Comparison of ENCODE assay signal across 9 cellular contexts in genomic region chr10:103910442-103911000, GRCh38. TPM values are rescaled to one million over a fixed set of nuclear protein-coding genes. Genes with fewer than 3 reads are reported as not detected.
DNase-seq lines count a peak whose midpoint lies in the region; ATAC-seq and TF ChIP-seq lines count a peak whose summit lies in the region.
"Had no signal": no experiment of that assay in that cellular context is flagged by ENCODE, and none has a peak within 500 bp of the region (broad histone marks: within the 10 kb centered on the region; RNA-seq: fewer than 3 reads in every experiment).

No MANE protein-coding gene starts in this region.

- H3K14ac ChIP-seq in trophoblast cell (ENCODE audit: low read length) = no peak overlapping the region

- H3K36me3 ChIP-seq in muscle layer of duodenum (ENCODE audit: control insufficient read depth in 1 of 2, insufficient read depth in 2 of 2, low read length in 2 of 2) (peaks cover 0 to 1% of the 10 kb centered on the region in 2 donors), upper lobe of left lung (peaks cover 0 to 2% (median 0%) of the 10 kb centered on the region in 4 donors), trophoblast cell (ENCODE audit: control insufficient read depth in 1 of 2, insufficient read depth in 2 of 2, low read length in 2 of 2) (peaks cover 0 to 2% of the 10 kb centered on the region in 2 experiments)

- H2AK5ac ChIP-seq in trophoblast cell (ENCODE audit: low read length) = no peak overlapping the region

- no peaks in the 10 kb centered on the region for H3K79me1 ChIP-seq in trophoblast cell (ENCODE audit: low read length)

- H2AFZ ChIP-seq in trophoblast cell (ENCODE audit: insufficient read depth, low read length, poor library complexity) = no peak overlapping the region

- peak overlapping the region; percentile 100 for H3K27ac Mint-ChIP-seq in activated naive CD4-positive, alpha-beta T cell treated with anti-CD3 and anti-CD28 coated beads, Interleukin-2, amount 10 ng/mL, durations not matched to agents 7 days and 5 days
- peak overlapping the region; percentile 95 for H3K27ac Mint-ChIP-seq in activated naive CD8-positive, alpha-beta T cell treated with anti-CD3 and anti-CD28 coated beads, Interleukin-2, amount 50 U/mL, for 24 hours

- no peak overlapping the region for H2BK12ac ChIP-seq in trophoblast cell (ENCODE audit: low read length)

- TF ChIP-seq EP300 in upper lobe of left lung (IDR thresholded peaks at IDR 0.05) = no peak

- no peak overlapping the region for H4K8ac ChIP-seq in trophoblast cell (ENCODE audit: low read depth, low read length)

- CTCF ChIA-PET in activated naive CD4-positive, alpha-beta T cell treated with anti-CD3 and anti-CD28 coated beads, Interleukin-2, amount 10 ng/mL, durations not matched to agents 7 days and 5 days (lab: Charles Lee) = interaction anchor here (0.9 to 3.2 kb wide), 7 partner anchors 9 to 22 kb away, joined by 3 to 13 read pairs (median 4); no protein-coding TSS in a partner anchor

- H3K4me1 Mint-ChIP-seq in activated naive CD4-positive, alpha-beta T cell treated with anti-CD3 and anti-CD28 coated beads, Interleukin-2, amount 10 ng/mL, durations not matched to agents 7 days and 5 days = peaks cover 79% of the 10 kb centered on the region
- peaks cover 83% of the 10 kb centered on the region for H3K4me1 Mint-ChIP-seq in activated naive CD8-positive, alpha-beta T cell treated with anti-CD3 and anti-CD28 coated beads, Interleukin-2, amount 50 U/mL, for 24 hours

- H3K4me1 ChIP-seq in muscle layer of duodenum (ENCODE audit: control insufficient read depth in 1 of 2, insufficient read depth in 2 of 2, low read length in 2 of 2) (peaks cover 6 to 13% of the 10 kb centered on the region in 2 donors), upper lobe of left lung (peaks cover 47 to 70% (median 62%) of the 10 kb centered on the region in 4 donors), trophoblast cell (ENCODE audit: control insufficient read depth in 1 of 2, insufficient read depth in 2 of 2, low read length in 2 of 2) (peaks cover 3 to 8% of the 10 kb centered on the region in 2 experiments)

- H3K4me2 ChIP-seq in trophoblast cell (ENCODE audit: low read length) = no peak overlapping the region
- H3K4me2 ChIP-seq: KMS-11 had no signal

- H3K4me3 ChIP-seq in muscle layer of duodenum (ENCODE audit: low read depth in 1 of 2, low read length in 2 of 2) (no peak overlapping the region), upper lobe of left lung (no peak overlapping the region), trophoblast cell (ENCODE audit: low read depth, low read length) (no peak overlapping the region)

- H3K9me3 ChIP-seq in muscle layer of duodenum (ENCODE audit: control insufficient read depth in 1 of 2, low read length in 2 of 2) (no peaks in the 10 kb centered on the region), upper lobe of left lung (no peaks in the 10 kb centered on the region), trophoblast cell (ENCODE audit: insufficient read depth, low read depth, low read length) (no peaks in the 10 kb centered on the region)

- H3K4ac ChIP-seq in trophoblast cell (ENCODE audit: low read depth, low read length) = no peak overlapping the region

- H3K27me3 ChIP-seq in muscle layer of duodenum (ENCODE audit: low read depth, low read length) (no peaks in the 10 kb centered on the region), upper lobe of left lung (no peaks in the 10 kb centered on the region), trophoblast cell (ENCODE audit: insufficient read depth, low read length) (no peaks in the 10 kb centered on the region)

- 38 to 49% methylated on average over 4 of the region's 4 CpGs for WGBS in upper lobe of left lung, 2 donors
- no CpG with 5 or more reads among the region's 4 CpGs for WGBS in trophoblast cell (ENCODE audit: extremely low coverage, insufficient coverage, insufficient read length)

- H3K9ac ChIP-seq in trophoblast cell (ENCODE audit: low read length) = no peak overlapping the region
- H3K9ac ChIP-seq: KMS-11 had no signal

- H3K4me3 Mint-ChIP-seq in activated naive CD4-positive, alpha-beta T cell treated with anti-CD3 and anti-CD28 coated beads, Interleukin-2, amount 10 ng/mL, durations not matched to agents 7 days and 5 days = peak overlapping the region; percentile 67
- H3K4me3 Mint-ChIP-seq in activated naive CD8-positive, alpha-beta T cell treated with anti-CD3 and anti-CD28 coated beads, Interleukin-2, amount 50 U/mL, for 24 hours = peak overlapping the region; percentile 68

- no peaks in the 10 kb centered on the region for H3K27me3 Mint-ChIP-seq in activated naive CD4-positive, alpha-beta T cell treated with anti-CD3 and anti-CD28 coated beads, Interleukin-2, amount 10 ng/mL, durations not matched to agents 7 days and 5 days
- no peaks in the 10 kb centered on the region for H3K27me3 Mint-ChIP-seq in activated naive CD8-positive, alpha-beta T cell treated with anti-CD3 and anti-CD28 coated beads, Interleukin-2, amount 50 U/mL, for 24 hours

- no peak for TF ChIP-seq CTCF in upper lobe of left lung (IDR thresholded peaks at IDR 0.05)

- H3K23ac ChIP-seq in trophoblast cell (ENCODE audit: low read length) = no peak overlapping the region

- DNase-seq in activated naive CD4-positive, alpha-beta T cell treated with anti-CD3 and anti-CD28 coated beads, Interleukin-2, amount 10 ng/mL, durations not matched to agents 7 days and 5 days = no peak
- DNase-seq in activated naive CD4-positive, alpha-beta T cell (lab: John Stamatoyannopoulos, UW) = no peak
- no peak for DNase-seq in activated naive CD8-positive, alpha-beta T cell treated with anti-CD3 and anti-CD28 coated beads, Interleukin-2, amount 50 U/mL, for 24 hours
- no peak for DNase-seq in upper lobe of left lung
- no peak for DNase-seq in hypothalamus (lab: John Stamatoyannopoulos, UW)
- no peak for DNase-seq in germinal center (ENCODE audit: low spot score)
- no peak for DNase-seq in trophoblast cell

- H3K18ac ChIP-seq in trophoblast cell (ENCODE audit: low read length) = no peak overlapping the region

- H3K27ac ChIP-seq in muscle layer of duodenum (ENCODE audit: low read length) (peak overlapping the region; percentile 3), upper lobe of left lung (peak overlapping the region; percentile 81 to 89 (median 84)), trophoblast cell (ENCODE audit: low read depth, low read length) (no peak overlapping the region)
- H3K27ac ChIP-seq: KMS-11 had no signal

- H3K36me3 Mint-ChIP-seq in activated naive CD4-positive, alpha-beta T cell treated with anti-CD3 and anti-CD28 coated beads, Interleukin-2, amount 10 ng/mL, durations not matched to agents 7 days and 5 days = peaks cover 55% of the 10 kb centered on the region
- H3K36me3 Mint-ChIP-seq in activated naive CD8-positive, alpha-beta T cell treated with anti-CD3 and anti-CD28 coated beads, Interleukin-2, amount 50 U/mL, for 24 hours (ENCODE audit: low read depth) = peaks cover 17% of the 10 kb centered on the region

- H2BK5ac ChIP-seq in trophoblast cell (ENCODE audit: low read depth, low read length, poor library complexity) = no peak overlapping the region

- ATAC-seq in activated naive CD8-positive, alpha-beta T cell treated with anti-CD3 and anti-CD28 coated beads, Interleukin-2, amount 50 U/mL, for 24 hours = peak; percentile 21
- ATAC-seq in upper lobe of left lung (ENCODE audit: low FRiP score in 2 of 2) = no peak

- H4K91ac ChIP-seq in trophoblast cell (ENCODE audit: low read depth, low read length) = no peak overlapping the region

- H3K9me3 Mint-ChIP-seq in activated naive CD4-positive, alpha-beta T cell treated with anti-CD3 and anti-CD28 coated beads, Interleukin-2, amount 10 ng/mL, durations not matched to agents 7 days and 5 days = peaks cover 7% of the 10 kb centered on the region
- H3K9me3 Mint-ChIP-seq in activated naive CD8-positive, alpha-beta T cell treated with anti-CD3 and anti-CD28 coated beads, Interleukin-2, amount 50 U/mL, for 24 hours = peaks cover 9% of the 10 kb centered on the region

- TF ChIP-seq POLR2A in upper lobe of left lung (IDR thresholded peaks at IDR 0.05) = peak in 1 of 4 donors; percentile 31

- H3K79me2 ChIP-seq in trophoblast cell (ENCODE audit: control insufficient read depth, insufficient read depth, low read length, poor library complexity) = no peaks in the 10 kb centered on the region

- H4K12ac ChIP-seq in trophoblast cell (ENCODE audit: low read depth, low read length) = no peak overlapping the region

- H2BK120ac ChIP-seq in trophoblast cell (ENCODE audit: insufficient read depth, low read length, poor library complexity) = no peak overlapping the region

RNA-seq across cellular contexts. Expression of gene STN1, which starts 7.5 kb away (rescaled TPM):
- 10 to 100 TPM; 36.3 to 71.4 (median 53.4) TPM for total RNA-seq in upper lobe of left lung
- polyA plus RNA-seq in trophoblast cell (2013) = 15.1 and 17.4 TPM in 2 replicates

RNA-seq across cellular contexts. Expression of gene SH3PXD2A, which starts 55.1 kb away (rescaled TPM):
- total RNA-seq in upper lobe of left lung = 10 to 100 TPM; 19.6 to 42.2 (median 30.8) TPM
- polyA plus RNA-seq in trophoblast cell (2013) = 8.3 and 8.6 TPM in 2 replicates

RNA-seq across cellular contexts. Expression of gene SLK, which starts 56.4 kb away (rescaled TPM):
- 100 to 1,000 TPM in 1 of 6 donors, 10 to 100 TPM in 5; 38.7 to 103 (median 58.1) TPM for total RNA-seq in upper lobe of left lung
- polyA plus RNA-seq in trophoblast cell (2013) = 31.0 and 33.1 TPM in 2 replicates
